ENCODE assay signal across 8 cellular contexts in the genomic region with DNA sequence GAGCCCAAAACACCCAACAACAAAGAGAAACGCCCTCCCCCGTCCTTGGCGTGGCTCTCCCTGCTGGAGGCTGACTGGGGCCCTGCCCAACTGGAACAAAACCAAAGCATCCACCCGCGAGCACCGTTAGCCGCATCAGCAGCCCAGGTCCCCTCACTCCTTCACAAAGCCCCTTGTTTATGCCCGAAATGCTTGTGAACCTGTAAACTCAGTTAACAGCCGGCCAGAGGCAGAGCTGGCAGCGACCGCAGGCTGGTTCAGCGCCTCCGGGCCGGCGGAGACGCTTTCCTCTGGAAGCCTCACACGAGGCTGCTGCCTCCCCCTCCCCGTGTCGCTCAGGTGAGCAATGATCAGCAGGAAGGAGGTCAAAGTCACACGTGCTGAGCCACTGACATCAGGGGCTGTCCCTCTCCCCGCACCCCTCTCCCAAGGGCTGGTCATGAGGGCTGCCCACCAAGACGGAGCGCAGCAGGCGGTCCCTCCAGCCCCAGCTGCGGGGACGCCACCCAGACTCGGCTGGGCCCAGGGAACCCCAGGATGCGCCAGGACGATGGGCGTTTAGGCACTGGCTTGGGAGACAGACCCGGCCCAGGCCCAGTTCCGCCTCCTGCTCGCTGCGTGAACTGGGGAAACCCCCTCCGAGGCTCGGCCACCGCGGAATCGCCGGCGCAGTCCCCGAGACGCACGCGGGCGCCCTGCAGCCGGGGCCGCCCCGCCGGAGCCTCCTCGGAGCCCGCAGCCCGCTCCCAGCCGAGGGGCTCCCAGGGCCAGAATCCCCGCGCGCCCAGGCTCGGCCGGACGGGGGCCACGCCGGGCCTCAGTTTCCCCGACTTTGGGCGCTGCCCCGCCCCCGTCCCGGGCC. TPM values are rescaled to one million over a fixed set of nuclear protein-coding genes. Genes with fewer than 3 reads are reported as not detected.
DNase-seq lines count a peak whose midpoint lies in the region; ATAC-seq lines count a peak whose summit lies in the region.

No MANE protein-coding gene starts in this region.

- H3K4me1 ChIP-seq in mesodermal cell (ENCODE audit: control insufficient read depth, insufficient read depth, low read length, poor library complexity, severe bottlenecking) (peaks cover 9% of the 10 kb centered on the region), thymus (ENCODE audit: control insufficient read depth, insufficient read depth, low read length) (peaks cover 12% of the 10 kb centered on the region)

- no peak overlapping the region for H3K27ac ChIP-seq in mesodermal cell (ENCODE audit: low read depth, low read length, severe bottlenecking)
- peak overlapping the region; percentile 13 for H3K27ac ChIP-seq in thymus (ENCODE audit: low read depth)

- ATAC-seq in HG03354 (IDR thresholded peaks at IDR 0.05; ENCODE audit: poor library complexity, severe bottlenecking, unreplicated experiment), result peak; percentile 36
- ATAC-seq in GM21786 (IDR thresholded peaks at IDR 0.05; ENCODE audit: unreplicated experiment), result no peak

- peak overlapping the region; percentile 83 for H3K4me3 ChIP-seq in mesodermal cell (ENCODE audit: extremely low read depth, insufficient read depth, low read length, poor library complexity, severe bottlenecking)
- H3K4me3 ChIP-seq in thymus (ENCODE audit: low read length), result peak overlapping the region; percentile 94

- DNase-seq in NCI-H2107 treated with DMSO at 0.1 percent for 48 hours (lab: John Stamatoyannopoulos, UW; ENCODE audit: unreplicated experiment) (peak; percentile 3), NCI-H2107 (lab: John Stamatoyannopoulos, UW) (no peak), UCSD-AML1 (lab: John Stamatoyannopoulos, UW; ENCODE audit: unreplicated experiment) (peak; percentile 25), dermis blood vessel endothelial cell (peak; percentile 33)

- H3K27me3 ChIP-seq in thymus (ENCODE audit: control insufficient read depth, insufficient read depth), result no peaks in the 10 kb centered on the region

- H3K9me3 ChIP-seq in mesodermal cell (ENCODE audit: control insufficient read depth, low read length) (no peaks in the 10 kb centered on the region), thymus (ENCODE audit: control insufficient read depth) (no peaks in the 10 kb centered on the region)

- H3K36me3 ChIP-seq in mesodermal cell (ENCODE audit: control insufficient read depth, insufficient read depth, low read length) (peaks cover 65% of the 10 kb centered on the region), thymus (ENCODE audit: control insufficient read depth, insufficient read depth) (peaks cover 52% of the 10 kb centered on the region)

- 4 to 5% methylated on average over 60 to 66 of the region's 67 CpGs for WGBS in mesodermal cell (ENCODE audit: insufficient coverage in 2 of 2), 2 experiments
- 3% methylated on average over 67 of the region's 67 CpGs for WGBS in thymus

RNA-seq across cellular contexts. Expression of a gene that starts 0.6 kb away (rescaled TPM):
- 10.2 and 12.6 TPM in 2 replicates for total RNA-seq in dermis blood vessel endothelial cell
- 11.4 TPM for polyA plus RNA-seq in mesodermal cell (2013, experiment 1 of 2)
- 10.1 TPM for polyA plus RNA-seq in mesodermal cell (2013, experiment 2 of 2)
- 11.3 TPM for polyA plus RNA-seq in thymus

RNA-seq across cellular contexts. Expression of a gene that starts 11.0 kb away (rescaled TPM):
- total RNA-seq in dermis blood vessel endothelial cell, result 30.0 and 35.2 TPM in 2 replicates
- polyA plus RNA-seq in mesodermal cell (2013, experiment 1 of 2), result 54.0 TPM
- polyA plus RNA-seq in mesodermal cell (2013, experiment 2 of 2), result 43.8 TPM
- 60.3 TPM for polyA plus RNA-seq in thymus

RNA-seq across cellular contexts. Expression of a gene that starts 11.1 kb away (rescaled TPM):
- total RNA-seq in dermis blood vessel endothelial cell, result 40.2 and 42.3 TPM in 2 replicates
- 61.0 TPM for polyA plus RNA-seq in mesodermal cell (2013, experiment 1 of 2)
- polyA plus RNA-seq in mesodermal cell (2013, experiment 2 of 2), result 51.8 TPM
- polyA plus RNA-seq in thymus, result 52.3 TPM

RNA-seq across cellular contexts. Expression of a gene that starts 25.9 kb away (rescaled TPM):
- total RNA-seq in dermis blood vessel endothelial cell, result 0.34 and 1.1 TPM in 2 replicates
- polyA plus RNA-seq in mesodermal cell (2013, experiment 1 of 2), result 0.37 TPM
- polyA plus RNA-seq in mesodermal cell (2013, experiment 2 of 2), result 0.40 TPM
- 3.5 TPM for polyA plus RNA-seq in thymus

RNA-seq across cellular contexts. Expression of a gene that starts 35.9 kb away (rescaled TPM):
- 15.4 and 34.5 TPM in 2 replicates for total RNA-seq in dermis blood vessel endothelial cell
- polyA plus RNA-seq in mesodermal cell (2013, experiment 1 of 2), result 13.4 TPM
- polyA plus RNA-seq in mesodermal cell (2013, experiment 2 of 2), result 10.4 TPM
- 15.7 TPM for polyA plus RNA-seq in thymus
